ENCODE assay signal across 16 cellular contexts in genomic region chr18:76371301-76371700, GRCh38.
DNase-seq lines count a peak whose midpoint lies in the region; ATAC-seq and TF ChIP-seq lines count a peak whose summit lies in the region.
"Had no signal": no experiment of that assay in that cellular context is flagged by ENCODE, and none has a peak within 500 bp of the region (broad histone marks: within the 10 kb centered on the region; RNA-seq: fewer than 3 reads in every experiment).

No MANE protein-coding gene starts in this region.

- H3K27ac ChIP-seq in DND-41 (ENCODE audit: low read length) = peak overlapping the region; percentile 50; the same call in 1 of the 2 replicates
- no peak overlapping the region for H3K27ac ChIP-seq in trophoblast cell (ENCODE audit: low read depth, low read length)
- no peak overlapping the region for H3K27ac ChIP-seq in ascending aorta

- H4K20me1 ChIP-seq in DND-41 (ENCODE audit: insufficient read depth, low read length) = no peaks in the 10 kb centered on the region

- H4K12ac ChIP-seq in trophoblast cell (ENCODE audit: low read depth, low read length) = no peak overlapping the region

- H3K27me3 Mint-ChIP-seq in chondrocyte (ENCODE audit: low read depth) = no peaks in the 10 kb centered on the region
- H3K27me3 Mint-ChIP-seq: B cell; CD4-positive, alpha-beta T cell had no signal

- no peaks in the 10 kb centered on the region for H3K9me3 Mint-ChIP-seq in chondrocyte (ENCODE audit: low read depth)
- H3K9me3 Mint-ChIP-seq: CD4-positive, alpha-beta T cell had no signal

- no peak overlapping the region for H3K4ac ChIP-seq in trophoblast cell (ENCODE audit: low read depth, low read length)

- H3K27me3 ChIP-seq in DND-41 (ENCODE audit: insufficient read depth, low read length, poor library complexity) (no peaks in the 10 kb centered on the region), trophoblast cell (ENCODE audit: insufficient read depth, low read length) (no peaks in the 10 kb centered on the region), ascending aorta (no peaks in the 10 kb centered on the region)

- H3K79me2 ChIP-seq in DND-41 (ENCODE audit: insufficient read depth, low read length) (no peaks in the 10 kb centered on the region), trophoblast cell (ENCODE audit: control insufficient read depth, insufficient read depth, low read length, poor library complexity) (no peaks in the 10 kb centered on the region)

- no peak overlapping the region for H3K4me3 ChIP-seq in DND-41 (ENCODE audit: low read depth in 1 of 2, low read length in 2 of 2)
- peak overlapping the region; percentile 14 for H3K4me3 ChIP-seq in trophoblast cell (ENCODE audit: low read depth, low read length)
- H3K4me3 ChIP-seq in ascending aorta = no peak overlapping the region
- H3K4me3 ChIP-seq: HAP-1 had no signal

- H2BK12ac ChIP-seq in trophoblast cell (ENCODE audit: low read length) = no peak overlapping the region

- no peak overlapping the region for H2AK5ac ChIP-seq in trophoblast cell (ENCODE audit: low read length)

- H3K23ac ChIP-seq in trophoblast cell (ENCODE audit: low read length) = no peak overlapping the region

- H3K9ac ChIP-seq in DND-41 (ENCODE audit: low read depth, low read length) (no peak overlapping the region), trophoblast cell (ENCODE audit: low read length) (no peak overlapping the region)

- peaks cover 2% of the 10 kb centered on the region for H3K4me1 Mint-ChIP-seq in chondrocyte (ENCODE audit: low read depth)

- WGBS in trophoblast cell (ENCODE audit: extremely low coverage, insufficient coverage, insufficient read length) = no CpG with 5 or more reads among the region's 23 CpGs

- DNase-seq in DND-41 (no peak), chondrocyte (ENCODE audit: low spot score) (peak; percentile 84), mesenteric fat pad (ENCODE audit: low spot score) (peak; percentile 84), trophoblast cell (no peak), NCI-H526 (lab: John Stamatoyannopoulos, UW) (no peak), EL (no peak), ascending aorta (ENCODE audit: low spot score in 2 of 2) (no peak)
- DNase-seq: C1 segment of cervical spinal cord; CD4-positive, alpha-beta T cell; COR-L47; DMS153; DMS79 treated with DMSO at 0.1 percent for 48 hours; GF-D8 had no signal

- H3K36me3 ChIP-seq in DND-41 (ENCODE audit: insufficient read depth, low read length) (no peaks in the 10 kb centered on the region), trophoblast cell (ENCODE audit: control insufficient read depth in 1 of 2, insufficient read depth in 2 of 2, low read length in 2 of 2) (peaks cover 4 to 13% of the 10 kb centered on the region in 2 experiments), ascending aorta (peaks cover 8 to 27% of the 10 kb centered on the region in 2 donors)

- TF ChIP-seq CTCF in DND-41 (IDR thresholded peaks at IDR 0.05; ENCODE audit: borderline replicate concordance, extremely low read depth, low read length, poor library complexity, severe bottlenecking) (no peak), chondrocyte (IDR thresholded peaks at IDR 0.05) (no peak), ascending aorta (IDR thresholded peaks at IDR 0.05) (no peak)

- no peaks in the 10 kb centered on the region for H3K79me1 ChIP-seq in trophoblast cell (ENCODE audit: low read length)

- no peak overlapping the region for H2AFZ ChIP-seq in DND-41 (ENCODE audit: low read depth, low read length)
- H2AFZ ChIP-seq in trophoblast cell (ENCODE audit: insufficient read depth, low read length, poor library complexity) = no peak overlapping the region

- H3K4me3 Mint-ChIP-seq in chondrocyte (ENCODE audit: unreplicated experiment) = no peak overlapping the region
- H3K4me3 Mint-ChIP-seq: B cell; CD4-positive, alpha-beta T cell had no signal

- H3K4me2 ChIP-seq in DND-41 (ENCODE audit: insufficient read depth, low read length) (no peak overlapping the region), trophoblast cell (ENCODE audit: low read length) (no peak overlapping the region)

- no peak overlapping the region for H3K18ac ChIP-seq in trophoblast cell (ENCODE audit: low read length)

- intact Hi-C loops in ascending aorta (cut with DNase I) = no loop called here

- peaks cover 51% of the 10 kb centered on the region for H3K4me1 ChIP-seq in DND-41 (ENCODE audit: insufficient read depth, low read length)
- H3K4me1 ChIP-seq in trophoblast cell (ENCODE audit: control insufficient read depth in 1 of 2, insufficient read depth in 2 of 2, low read length in 2 of 2) = no peaks in the 10 kb centered on the region
- no peaks in the 10 kb centered on the region for H3K4me1 ChIP-seq in ascending aorta
- H3K4me1 ChIP-seq: HAP-1 had no signal

- H3K27ac Mint-ChIP-seq in chondrocyte (ENCODE audit: unreplicated experiment) = no peak overlapping the region
- H3K27ac Mint-ChIP-seq: B cell; CD4-positive, alpha-beta T cell had no signal

- H3K9me3 ChIP-seq in DND-41 (ENCODE audit: insufficient read depth, low read length, severe bottlenecking) (no peaks in the 10 kb centered on the region), trophoblast cell (ENCODE audit: insufficient read depth, low read depth, low read length) (no peaks in the 10 kb centered on the region), ascending aorta (no peaks in the 10 kb centered on the region)
- H3K9me3 ChIP-seq: HAP-1 had no signal

- no peak overlapping the region for H2BK5ac ChIP-seq in trophoblast cell (ENCODE audit: low read depth, low read length, poor library complexity)

- no peak overlapping the region for H3K14ac ChIP-seq in trophoblast cell (ENCODE audit: low read length)

- H2BK120ac ChIP-seq in trophoblast cell (ENCODE audit: insufficient read depth, low read length, poor library complexity) = no peak overlapping the region

- H4K91ac ChIP-seq in trophoblast cell (ENCODE audit: low read depth, low read length) = no peak overlapping the region

- no peak overlapping the region for H4K8ac ChIP-seq in trophoblast cell (ENCODE audit: low read depth, low read length)

- H3K36me3 Mint-ChIP-seq in chondrocyte (ENCODE audit: low read depth) = peaks cover 11% of the 10 kb centered on the region

- no peak for ATAC-seq in DND-41 (ENCODE audit: insufficient read depth, low read depth)
- no peak for ATAC-seq in GM21526 (IDR thresholded peaks at IDR 0.05; ENCODE audit: low FRiP score, unreplicated experiment)

Comparison
In these comparisons a context has a peak if more than half of its experiments do, and no peak if none do; other contexts are left out.
1. DNase-seq: peak in chondrocyte (single experiment) and mesenteric fat pad (single experiment); none in DND-41 (single experiment), trophoblast cell (0 of 2), NCI-H526 (0 of 2), EL (single experiment) and ascending aorta (0 of 2).